ENCODE assay signal across 17 cellular contexts in genomic region chr16:87334611-87335305, GRCh38. TPM values are rescaled to one million over a fixed set of nuclear protein-coding genes. Genes with fewer than 3 reads are reported as not detected.
DNase-seq lines count a peak whose midpoint lies in the region; ATAC-seq and TF ChIP-seq lines count a peak whose summit lies in the region.
"Had no signal": no experiment of that assay in that cellular context is flagged by ENCODE, and none has a peak within 500 bp of the region (broad histone marks: within the 10 kb centered on the region; RNA-seq: fewer than 3 reads in every experiment).

No MANE protein-coding gene starts in this region.

- H3K27ac Mint-ChIP-seq in chondrocyte (ENCODE audit: unreplicated experiment), result no peak overlapping the region
- H3K27ac Mint-ChIP-seq: GM23338, H9 had no signal

- TF ChIP-seq CTCF in chondrocyte (IDR thresholded peaks at IDR 0.05) (no peak), suprapubic skin (IDR thresholded peaks at IDR 0.05) (no peak)

- H3K4me3 Mint-ChIP-seq in chondrocyte (ENCODE audit: unreplicated experiment), result no peak overlapping the region
- H3K4me3 Mint-ChIP-seq: CD4-positive, alpha-beta memory T cell; GM23338; H9 had no signal

- H2BK15ac ChIP-seq in mesenchymal stem cell (ENCODE audit: low read depth, poor library complexity, severe bottlenecking), result peak overlapping the region; percentile 52

- H3K27me3 Mint-ChIP-seq in chondrocyte (ENCODE audit: low read depth), result no peaks in the 10 kb centered on the region
- H3K27me3 Mint-ChIP-seq: CD4-positive, alpha-beta memory T cell had no signal

- H3K27me3 ChIP-seq in mesenchymal stem cell (ENCODE audit: control insufficient read depth in 1 of 2, insufficient read depth in 1 of 2, low read length in 2 of 2) (no peaks in the 10 kb centered on the region), suprapubic skin (no peaks in the 10 kb centered on the region)
- H3K27me3 ChIP-seq: BE2C had no signal

- no peak overlapping the region for H3K9ac ChIP-seq in mesenchymal stem cell (ENCODE audit: low read length)

- H3K9me3 Mint-ChIP-seq in chondrocyte (ENCODE audit: low read depth), result no peaks in the 10 kb centered on the region
- H3K9me3 Mint-ChIP-seq: CD4-positive, alpha-beta memory T cell; GM23338; H9 had no signal

- H3K36me3 ChIP-seq in mesenchymal stem cell (ENCODE audit: control insufficient read depth in 1 of 2, insufficient read depth in 2 of 2, low read depth in 1 of 2, low read length in 2 of 2), result peaks cover 76 to 91% of the 10 kb centered on the region in 2 experiments
- peaks cover 85% of the 10 kb centered on the region for H3K36me3 ChIP-seq in suprapubic skin

- no peak overlapping the region for H2BK5ac ChIP-seq in mesenchymal stem cell (ENCODE audit: low read depth, low read length, poor library complexity, severe bottlenecking)

- no peak overlapping the region for H4K8ac ChIP-seq in mesenchymal stem cell (ENCODE audit: low read length)

- 89% methylated on average over 14 of the region's 14 CpGs for WGBS in mesenchymal stem cell
- 100% methylated on average over 2 of the region's 14 CpGs for WGBS in suprapubic skin

- H2BK12ac ChIP-seq in mesenchymal stem cell (ENCODE audit: low read length in 2 of 2), result no peak overlapping the region

- H3K4me1 Mint-ChIP-seq in chondrocyte (ENCODE audit: low read depth), result peaks cover 6% of the 10 kb centered on the region
- H3K4me1 Mint-ChIP-seq: GM23338 had no signal

- H3K79me1 ChIP-seq in mesenchymal stem cell (replicated peaks; ENCODE audit: low read length, poor library complexity, severe bottlenecking), result peaks cover 53% of the 10 kb centered on the region

- H3K4me1 ChIP-seq in mesenchymal stem cell (ENCODE audit: control insufficient read depth, insufficient read depth, low read depth, low read length) (peaks cover 8% of the 10 kb centered on the region), suprapubic skin (no peaks in the 10 kb centered on the region)

- intact Hi-C loops in left ventricle myocardium superior (cut with micrococcal nuclease) (no loop called here), cardiac septum (cut with DNase I) (no loop called here)

- no peak overlapping the region for H3K23ac ChIP-seq in mesenchymal stem cell (ENCODE audit: low read length in 2 of 2)

- H4K91ac ChIP-seq in mesenchymal stem cell (ENCODE audit: low read length), result no peak overlapping the region

- H2AFZ ChIP-seq in mesenchymal stem cell (ENCODE audit: low read depth, low read length), result no peak overlapping the region
- H2AFZ ChIP-seq: GM23338 had no signal

- H2BK120ac ChIP-seq in mesenchymal stem cell (ENCODE audit: low read depth, low read length), result no peak overlapping the region

- no peaks in the 10 kb centered on the region for H3K9me3 ChIP-seq in mesenchymal stem cell (ENCODE audit: control insufficient read depth, low read length)
- H3K9me3 ChIP-seq in suprapubic skin, result no peaks in the 10 kb centered on the region
- H3K9me3 ChIP-seq: BE2C had no signal

- H3K4me3 ChIP-seq in mesenchymal stem cell (ENCODE audit: insufficient read depth in 1 of 2, low read depth in 1 of 2, low read length in 2 of 2) (no peak overlapping the region), suprapubic skin (no peak overlapping the region)
- H3K4me3 ChIP-seq: GM23338 had no signal

- H2AK5ac ChIP-seq in mesenchymal stem cell (ENCODE audit: low read length, severe bottlenecking), result no peak overlapping the region

- no peak for TF ChIP-seq EP300 in suprapubic skin (IDR thresholded peaks at IDR 0.05)

- H3K36me3 Mint-ChIP-seq in chondrocyte (ENCODE audit: low read depth), result peaks cover 22% of the 10 kb centered on the region

- H3K27ac ChIP-seq in mesenchymal stem cell (ENCODE audit: low read length, poor library complexity, severe bottlenecking), result no peak overlapping the region
- H3K27ac ChIP-seq in suprapubic skin, result no peak overlapping the region
- H3K27ac ChIP-seq: C4-2B had no signal

- H3K18ac ChIP-seq in mesenchymal stem cell (ENCODE audit: low read depth in 1 of 2, low read length in 2 of 2), result no peak overlapping the region

- no peak for ATAC-seq in left ventricle myocardium superior
- ATAC-seq: GM23338 had no signal

- DNase-seq in left ventricle myocardium superior (peak; percentile 21), cardiac septum (ENCODE audit: low spot score) (no peak), chondrocyte (ENCODE audit: low spot score) (peak; percentile 78), mesenchymal stem cell (no peak), suprapubic skin (ENCODE audit: low spot score in 2 of 2) (no peak)
- no peak for DNase-seq in NK-92 treated with Interleukin-12 subunit alpha and Interleukin-12 subunit beta, amount 100 ng/mL, for 24 hours (lab: John Stamatoyannopoulos, UW)
- DNase-seq in activated CD4-positive, alpha-beta T cell treated with anti-CD3 and anti-CD28 coated beads, Interleukin-2, amount 50 U/mL, for 1 hour, result no peak
- DNase-seq: BE2C; CD4-positive, alpha-beta memory T cell; COR-L47; DMS153; DMS79 treated with DMSO at 0.1 percent for 48 hours; EL; GDM1; H9 had no signal

- H3K4ac ChIP-seq in mesenchymal stem cell (ENCODE audit: low read depth in 1 of 2, low read length in 2 of 2), result no peak overlapping the region

- no peak overlapping the region for H3K14ac ChIP-seq in mesenchymal stem cell (ENCODE audit: low read length in 2 of 2)

- no peak overlapping the region for H3K4me2 ChIP-seq in mesenchymal stem cell (ENCODE audit: low read length, poor library complexity, severe bottlenecking)
- H3K4me2 ChIP-seq: GM23338 had no signal

- TF ChIP-seq POLR2A in suprapubic skin (IDR thresholded peaks at IDR 0.05), result no peak

RNA-seq across cellular contexts. Expression of gene C16orf95, which starts 17.6 kb away (rescaled TPM):
- 2.6 TPM for total RNA-seq in left ventricle myocardium superior
- total RNA-seq in cardiac septum, result 3.2 TPM
- 6.9 to 8.8 TPM (median 7.2 TPM) in 3 replicates for total RNA-seq in chondrocyte
- 3.7 TPM for polyA plus RNA-seq in mesenchymal stem cell (2013, experiment 1 of 2)
- 3.9 TPM for polyA plus RNA-seq in mesenchymal stem cell (2013, experiment 2 of 2)
- total RNA-seq in suprapubic skin, result 10 to 100 TPM in 1 of 4 donors, not detected in 3; 17.5 TPM

RNA-seq across cellular contexts. Expression of gene FBXO31, which starts 48.8 kb away (rescaled TPM):
- 71.7 TPM for total RNA-seq in left ventricle myocardium superior
- 73.9 TPM for total RNA-seq in cardiac septum
- 30.3 to 37.2 TPM (median 30.6 TPM) in 3 replicates for total RNA-seq in chondrocyte
- 14.6 TPM for polyA plus RNA-seq in mesenchymal stem cell (2013, experiment 1 of 2)
- polyA plus RNA-seq in mesenchymal stem cell (2013, experiment 2 of 2), result 15.2 TPM
- total RNA-seq in suprapubic skin, result 10 to 100 TPM; 39.9 to 89.3 (median 53.6) TPM

RNA-seq across cellular contexts. Expression of gene MAP1LC3B, which starts 57.4 kb away (rescaled TPM):
- total RNA-seq in left ventricle myocardium superior, result 134 TPM
- 113 TPM for total RNA-seq in cardiac septum
- 139 to 189 TPM (median 186 TPM) in 3 replicates for total RNA-seq in chondrocyte
- 102 TPM for polyA plus RNA-seq in mesenchymal stem cell (2013, experiment 1 of 2)
- polyA plus RNA-seq in mesenchymal stem cell (2013, experiment 2 of 2), result 105 TPM
- 10 to 100 TPM; 57.8 to 82.0 (median 71.3) TPM for total RNA-seq in suprapubic skin

Comparison
In these comparisons a context has a peak if more than half of its experiments do, and no peak if none do; other contexts are left out.
1. DNase-seq: peak in left ventricle myocardium superior (single experiment) and chondrocyte (single experiment); none in cardiac septum (single experiment), mesenchymal stem cell (single experiment), NK-92 treated with Interleukin-12 subunit alpha and Interleukin-12 subunit beta, amount 100 ng/mL, for 24 hours (single experiment), suprapubic skin (0 of 2) and activated CD4-positive, alpha-beta T cell treated with anti-CD3 and anti-CD28 coated beads, Interleukin-2, amount 50 U/mL, for 1 hour (single experiment).